Comparison of ENCODE assay signal across 1 cellular context in genomic region chr1:219759095-219759494, GRCh38.
TF ChIP-seq lines count a peak whose summit lies in the region.

No MANE protein-coding gene starts in this region.

TF ChIP-seq in HEK293, 187 proteins besides CTCF, POLR2A, EP300 and RAD21 (continued from another document):
- no peak for TF ChIP-seq AEBP2 (tag by site-specific recombination; IDR thresholded peaks at IDR 0.05; ENCODE audit: borderline replicate concordance)
- peak; percentile 89 for TF ChIP-seq PRDM1 (tag by site-specific recombination; IDR thresholded peaks at IDR 0.05)
